ENCODE assay signal across 8 cellular contexts in the genomic region with DNA sequence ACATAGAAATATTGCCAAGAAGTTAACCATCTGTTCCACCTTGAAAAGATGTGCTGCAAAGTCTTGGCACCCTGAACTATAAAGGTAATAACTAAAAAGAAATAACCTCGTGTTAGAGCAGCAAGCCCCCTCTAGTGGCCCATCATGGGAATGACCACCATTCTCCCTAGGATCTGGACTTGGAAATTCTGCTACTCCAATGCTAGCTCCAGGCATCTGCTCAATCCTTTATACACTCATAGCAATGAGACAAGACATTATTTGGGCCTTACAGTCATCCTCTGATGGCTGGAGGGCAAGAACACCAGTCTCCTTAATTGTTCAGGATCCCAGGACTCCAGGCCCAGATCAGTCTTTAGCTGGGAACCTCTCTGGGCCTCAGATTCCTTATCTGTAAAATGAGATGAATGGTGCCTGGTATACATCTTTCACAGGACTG.
DNase-seq lines count a peak whose midpoint lies in the region; ATAC-seq and TF ChIP-seq lines count a peak whose summit lies in the region.

No MANE protein-coding gene starts in this region.

- H3K9ac ChIP-seq in MM.1S (ENCODE audit: low read length), result no peak overlapping the region

- WGBS in testis, 2 donors, result 4% methylated on average over 1 of the region's 1 CpG

- DNase-seq in DMS 273 treated with DMSO at 0.1 percent for 48 hours (lab: John Stamatoyannopoulos, UW) (peak; percentile 9), MM.1S (peak; percentile 44), SW480 (ENCODE audit: low spot score) (peak; percentile 47), dedifferentiated amniotic fluid mesenchymal stem cell (ENCODE audit: extremely low spot score) (peak; percentile 36), medulla oblongata (ENCODE audit: extremely low spot score) (peak; percentile 69), testis (peak; percentile 79)

- no peak for TF ChIP-seq POLR2A in testis (IDR thresholded peaks at IDR 0.05)

- TF ChIP-seq CTCF in MM.1S (IDR thresholded peaks at IDR 0.05; ENCODE audit: low read length), result peak; percentile 86
- peak; percentile 57 to 90 (median 87) for TF ChIP-seq CTCF in testis (IDR thresholded peaks at IDR 0.05)

- H2AFZ ChIP-seq in MM.1S (ENCODE audit: low read length), result no peak overlapping the region

- no peaks in the 10 kb centered on the region for H3F3A ChIP-seq in MM.1S (ENCODE audit: insufficient read depth, low read length)

- H3K9me3 ChIP-seq in MM.1S (replicated peaks; ENCODE audit: insufficient read depth, low read length), result no peaks in the 10 kb centered on the region
- no peaks in the 10 kb centered on the region for H3K9me3 ChIP-seq in testis

- no peaks in the 10 kb centered on the region for H3K4me1 ChIP-seq in MM.1S (ENCODE audit: low read length)
- H3K4me1 ChIP-seq in testis, result peaks cover 11% of the 10 kb centered on the region

- no peak overlapping the region for H3K4me2 ChIP-seq in MM.1S (ENCODE audit: low read depth, low read length)

- no peak overlapping the region for H3K27ac ChIP-seq in MM.1S (ENCODE audit: low read length)
- H3K27ac ChIP-seq in testis, result no peak overlapping the region

- H3K9me2 ChIP-seq in MM.1S (replicated peaks; ENCODE audit: insufficient read depth, low read length), result no peaks in the 10 kb centered on the region

- H4K20me1 ChIP-seq in MM.1S (ENCODE audit: insufficient read depth, low read length), result no peaks in the 10 kb centered on the region

- peak; percentile 51 for ATAC-seq in GM21367 (IDR thresholded peaks at IDR 0.05; ENCODE audit: unreplicated experiment)
- no peak for ATAC-seq in GM19397 (IDR thresholded peaks at IDR 0.05; ENCODE audit: unreplicated experiment)

- intact Hi-C loops in testis (cut with DNase I; ENCODE audit: low total_unique reads), result loop anchor here (10.0 kb wide), 1 partner anchor 263 kb away; no protein-coding TSS in a partner anchor

- H3K4me3 ChIP-seq in MM.1S (ENCODE audit: low read length) (no peak overlapping the region), testis (no peak overlapping the region)

- H3K79me2 ChIP-seq in MM.1S (ENCODE audit: low read length), result no peaks in the 10 kb centered on the region

- no peaks in the 10 kb centered on the region for H3K27me3 ChIP-seq in MM.1S (replicated peaks; ENCODE audit: insufficient read depth, low read length)
- no peaks in the 10 kb centered on the region for H3K27me3 ChIP-seq in testis

- H3K36me3 ChIP-seq in MM.1S (replicated peaks; ENCODE audit: insufficient read depth, low read length) (no peaks in the 10 kb centered on the region), testis (ENCODE audit: low read depth, missing control alignments) (no peaks in the 10 kb centered on the region)

Comparison
In these comparisons a context has a peak if more than half of its experiments do, and no peak if none do; other contexts are left out.
1. DNase-seq: peak in every context shown above with its lines; median percentile 79 in testis; 69 in medulla oblongata; 47 in SW480; 44 in MM.1S; 36 in dedifferentiated amniotic fluid mesenchymal stem cell; 9 in DMS 273 treated with DMSO at 0.1 percent for 48 hours.